In the genomic region with DNA sequence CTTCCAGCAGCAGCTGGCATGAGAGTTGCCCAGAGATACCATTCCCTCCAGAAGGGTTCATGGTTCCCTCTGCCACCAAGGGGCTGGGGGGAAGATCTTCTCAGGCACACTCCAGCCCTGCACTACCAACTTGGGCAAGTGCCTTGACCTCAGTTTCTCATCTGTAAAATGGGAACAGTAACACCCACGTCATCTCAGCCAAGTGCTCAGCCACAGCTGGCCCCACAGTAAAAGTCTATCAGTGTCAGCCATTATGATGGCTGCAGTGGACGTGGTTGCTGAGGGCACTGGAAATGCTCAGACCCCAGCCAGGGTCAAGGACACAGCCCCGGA, we compare ENCODE assay signal across 7 cellular contexts. TPM values are rescaled to one million over a fixed set of nuclear protein-coding genes. Genes with fewer than 3 reads are reported as not detected.
"Had no signal": no experiment of that assay in that cellular context is flagged by ENCODE, and none has a peak within 500 bp of the region (broad histone marks: within the 10 kb centered on the region; RNA-seq: fewer than 3 reads in every experiment).

No MANE protein-coding gene starts in this region.

- DNase-seq: GOT3 had no signal

- H3K9me3 ChIP-seq: HAP-1 had no signal

- H2AFZ ChIP-seq: GM23248 had no signal

- H3K4me3 ChIP-seq: GM23248, HAP-1 had no signal

- H3K9ac ChIP-seq: GM23248 had no signal

- H3K36me3 ChIP-seq: HAP-1 had no signal

- H3K27ac ChIP-seq: GM23248 had no signal

RNA-seq across cellular contexts. Expression of gene TAS1R2, which starts 16.3 kb away (rescaled TPM):
- total RNA-seq: GM23248, H4, HFFc6, HT-29 had no signal
- polyA plus RNA-seq: GM23248, IgD-negative memory B cell had no signal
